12 cellular contexts compared by ENCODE assay signal in the genomic region with DNA sequence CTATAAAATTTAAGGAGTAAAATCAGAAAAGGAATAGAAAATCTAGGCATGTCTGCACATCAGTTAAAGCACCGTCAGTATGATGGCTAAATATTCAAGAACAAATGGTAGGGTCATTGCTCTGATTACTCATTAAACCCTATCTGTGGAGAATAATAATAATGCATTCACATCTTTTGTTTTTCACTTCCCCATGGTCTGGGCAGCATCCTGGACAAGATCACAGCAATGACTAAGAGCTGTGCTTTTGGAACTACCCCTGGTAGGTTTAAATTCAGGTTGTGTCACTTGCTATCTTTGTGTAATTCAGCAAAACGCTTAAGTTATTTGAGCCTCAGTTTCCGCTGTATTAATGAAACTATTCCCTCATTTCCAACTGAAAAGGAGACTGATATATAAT. TPM values are rescaled to one million over a fixed set of nuclear protein-coding genes. Genes with fewer than 3 reads are reported as not detected.
DNase-seq lines count a peak whose midpoint lies in the region; ATAC-seq and TF ChIP-seq lines count a peak whose summit lies in the region.
"Had no signal": no experiment of that assay in that cellular context is flagged by ENCODE, and none has a peak within 500 bp of the region (broad histone marks: within the 10 kb centered on the region; RNA-seq: fewer than 3 reads in every experiment).

No MANE protein-coding gene starts in this region.

- no peak overlapping the region for H3K4me3 ChIP-seq in GM12864 (ENCODE audit: low read depth, low read length)
- H3K4me3 ChIP-seq: PC-9 had no signal

- H3K9me3 Mint-ChIP-seq in activated T-cell treated with anti-CD3 and anti-CD28 coated beads, Interleukin-2, amount 50 U/mL, for 24 hours: peaks cover 3% of the 10 kb centered on the region

- ATAC-seq in GM19324 (IDR thresholded peaks at IDR 0.05; ENCODE audit: low FRiP score, unreplicated experiment) (peak; percentile 83), HG02588 (IDR thresholded peaks at IDR 0.05; ENCODE audit: unreplicated experiment) (peak; percentile 91), HG03196 (IDR thresholded peaks at IDR 0.05; ENCODE audit: unreplicated experiment) (peak; percentile 94)

- no peak for TF ChIP-seq CTCF in GM12864 (IDR thresholded peaks at IDR 0.05; ENCODE audit: low read depth, low read length, missing control alignments)

- H3K4me3 Mint-ChIP-seq in activated T-cell treated with anti-CD3 and anti-CD28 coated beads, Interleukin-2, amount 50 U/mL, for 24 hours: no peak overlapping the region
- H3K4me3 Mint-ChIP-seq: H9; T-helper 2 cell treated with Interferon-gamma antibody and Interleukin-4, amounts not matched to agents 5 μg/mL and 100 μg/mL, for 36 hours had no signal

- no peaks in the 10 kb centered on the region for H3K27me3 Mint-ChIP-seq in activated T-cell treated with anti-CD3 and anti-CD28 coated beads, Interleukin-2, amount 50 U/mL, for 24 hours

- H3K27ac Mint-ChIP-seq in activated T-cell treated with anti-CD3 and anti-CD28 coated beads, Interleukin-2, amount 50 U/mL, for 24 hours: no peak overlapping the region
- H3K27ac Mint-ChIP-seq: H9; T-helper 2 cell treated with Interferon-gamma antibody and Interleukin-4, amounts not matched to agents 5 μg/mL and 100 μg/mL, for 36 hours had no signal

- no peaks in the 10 kb centered on the region for H3K36me3 Mint-ChIP-seq in activated T-cell treated with anti-CD3 and anti-CD28 coated beads, Interleukin-2, amount 50 U/mL, for 24 hours (ENCODE audit: low read depth)

- H3K4me1 Mint-ChIP-seq in activated T-cell treated with anti-CD3 and anti-CD28 coated beads, Interleukin-2, amount 50 U/mL, for 24 hours (ENCODE audit: low read depth): peaks cover 4% of the 10 kb centered on the region

- DNase-seq in GM12864 (ENCODE audit: low read depth): peak; percentile 55
- no peak for DNase-seq in activated T-cell treated with anti-CD3 and anti-CD28 coated beads, Interleukin-2, amount 50 U/mL, for 24 hours
- no peak for DNase-seq in SW480 (ENCODE audit: low spot score)
- DNase-seq in cerebellum (ENCODE audit: low spot score): no peak
- no peak for DNase-seq in DMS79 (lab: John Stamatoyannopoulos, UW)
- DNase-seq: H9, occipital lobe, PC-9 had no signal

RNA-seq across cellular contexts. Expression of a gene that starts 33.1 kb away (rescaled TPM):
- total RNA-seq in cerebellum: 0.36 TPM
- total RNA-seq: H9, PC-9 had no signal
